Comparison of ENCODE assay signal across 8 cellular contexts in genomic region chr1:24745711-24746582, GRCh38. TPM values are rescaled to one million over a fixed set of nuclear protein-coding genes. Genes with fewer than 3 reads are reported as not detected.
A peak's percentile ranks its signal among the peaks of the same experiment; 100 is the strongest.
DNase-seq lines count a peak whose midpoint lies in the region; FAIRE-seq and TF ChIP-seq lines count a peak whose summit lies in the region.

No MANE protein-coding gene starts in this region.

- H3K4me1 Mint-ChIP-seq in dendritic cell treated with granulocyte-macrophage colony-stimulating factor and Interleukin-4, amounts not matched to agents 40 ng/mL and 50 ng/mL, for 4 days (ENCODE audit: low read depth) = peaks cover 73% of the 10 kb centered on the region

- TF ChIP-seq CTCF in testis (IDR thresholded peaks at IDR 0.05) = no peak

- peak overlapping the region; percentile 85 for H3K4me3 Mint-ChIP-seq in dendritic cell treated with granulocyte-macrophage colony-stimulating factor and Interleukin-4, amounts not matched to agents 40 ng/mL and 50 ng/mL, for 4 days

- WGBS in testis, 2 donors = 1 to 2% methylated on average over 32 to 59 of the region's 71 CpGs

- intact Hi-C loops in dendritic cell treated with granulocyte-macrophage colony-stimulating factor and Interleukin-4, amounts not matched to agents 40 ng/mL and 50 ng/mL, for 4 days (cut with micrococcal nuclease) = loop anchor here (2.0 to 5.0 kb wide), 4 partner anchors 17 to 104 kb away; partner anchors contain the start of gene SRRM1
- intact Hi-C loops in testis (cut with DNase I; ENCODE audit: low total_unique reads) = no loop called here

- TF ChIP-seq EP300 in Ishikawa (IDR thresholded peaks at IDR 0.05; ENCODE audit: borderline replicate concordance) = no peak

- no peak for TF ChIP-seq POLR2A in testis (IDR thresholded peaks at IDR 0.05)

- no peaks in the 10 kb centered on the region for H3K9me3 Mint-ChIP-seq in dendritic cell treated with granulocyte-macrophage colony-stimulating factor and Interleukin-4, amounts not matched to agents 40 ng/mL and 50 ng/mL, for 4 days

- no peaks in the 10 kb centered on the region for H3K36me3 ChIP-seq in testis (ENCODE audit: low read depth, missing control alignments)

- peak overlapping the region; percentile 83 to 90 for H3K4me3 ChIP-seq in testis

- no peaks in the 10 kb centered on the region for H3K27me3 ChIP-seq in testis

- FAIRE-seq in GM19239 (lab: Jason Lieb, UNC) = peak; percentile 69

- peak overlapping the region; percentile 91 to 95 for H3K27ac ChIP-seq in testis

- DNase-seq in C1 segment of cervical spinal cord (lab: John Stamatoyannopoulos, UW) (peak in 8 of 14 donors; percentile 21 to 66 (median 30)), GM19239 (ENCODE audit: insufficient read length, low spot score) (no peak), T follicular helper cell (ENCODE audit: low read depth) (peak; percentile 1), lung microvascular endothelial cell (ENCODE audit: low read depth in 2 of 2) (peak; percentile 51 to 69), testis (peak; percentile 70), AML-193 (lab: John Stamatoyannopoulos, UW) (no peak)

- no peak for TF ChIP-seq RAD21 in Ishikawa (IDR thresholded peaks at IDR 0.05; ENCODE audit: low read depth)

- H3K36me3 Mint-ChIP-seq in dendritic cell treated with granulocyte-macrophage colony-stimulating factor and Interleukin-4, amounts not matched to agents 40 ng/mL and 50 ng/mL, for 4 days (ENCODE audit: low read depth) = peaks cover 34% of the 10 kb centered on the region

- H3K27me3 Mint-ChIP-seq in dendritic cell treated with granulocyte-macrophage colony-stimulating factor and Interleukin-4, amounts not matched to agents 40 ng/mL and 50 ng/mL, for 4 days = no peaks in the 10 kb centered on the region

- H3K9me3 ChIP-seq in testis = no peaks in the 10 kb centered on the region

- peaks cover 11% of the 10 kb centered on the region for H3K4me1 ChIP-seq in testis

- peak overlapping the region; percentile 91 for H3K27ac Mint-ChIP-seq in dendritic cell treated with granulocyte-macrophage colony-stimulating factor and Interleukin-4, amounts not matched to agents 40 ng/mL and 50 ng/mL, for 4 days

TF ChIP-seq in Ishikawa, 13 proteins besides CTCF, POLR2A, EP300 and RAD21:
- no peak for TF ChIP-seq REST (IDR thresholded peaks at IDR 0.05; ENCODE audit: low read depth)
- TF ChIP-seq CEBPB (IDR thresholded peaks at IDR 0.05) = peak; percentile 93
- TF ChIP-seq MAX (IDR thresholded peaks at IDR 0.05) = peak; percentile 23; the same call in 1 of the 2 replicates

RNA-seq across cellular contexts. Expression of gene CLIC4, which starts 0.7 kb away (rescaled TPM):
- total RNA-seq in lung microvascular endothelial cell (122 and 151 TPM in 2 replicates), testis (10 to 100 TPM; 47.2 to 48.8 TPM)
- polyA plus RNA-seq in testis (ENCODE audit: insufficient read depth, low read depth, low replicate concordance) = 72.4 TPM

Comparison
In these comparisons a context has a peak if more than half of its experiments do, and no peak if none do; other contexts are left out.
1. DNase-seq: peak in C1 segment of cervical spinal cord (8 of 14), T follicular helper cell (single experiment), lung microvascular endothelial cell (2 of 2) and testis (single experiment); none in GM19239 (single experiment) and AML-193 (0 of 2).